ENCODE assay signal across 1 cellular context in the genomic region with DNA sequence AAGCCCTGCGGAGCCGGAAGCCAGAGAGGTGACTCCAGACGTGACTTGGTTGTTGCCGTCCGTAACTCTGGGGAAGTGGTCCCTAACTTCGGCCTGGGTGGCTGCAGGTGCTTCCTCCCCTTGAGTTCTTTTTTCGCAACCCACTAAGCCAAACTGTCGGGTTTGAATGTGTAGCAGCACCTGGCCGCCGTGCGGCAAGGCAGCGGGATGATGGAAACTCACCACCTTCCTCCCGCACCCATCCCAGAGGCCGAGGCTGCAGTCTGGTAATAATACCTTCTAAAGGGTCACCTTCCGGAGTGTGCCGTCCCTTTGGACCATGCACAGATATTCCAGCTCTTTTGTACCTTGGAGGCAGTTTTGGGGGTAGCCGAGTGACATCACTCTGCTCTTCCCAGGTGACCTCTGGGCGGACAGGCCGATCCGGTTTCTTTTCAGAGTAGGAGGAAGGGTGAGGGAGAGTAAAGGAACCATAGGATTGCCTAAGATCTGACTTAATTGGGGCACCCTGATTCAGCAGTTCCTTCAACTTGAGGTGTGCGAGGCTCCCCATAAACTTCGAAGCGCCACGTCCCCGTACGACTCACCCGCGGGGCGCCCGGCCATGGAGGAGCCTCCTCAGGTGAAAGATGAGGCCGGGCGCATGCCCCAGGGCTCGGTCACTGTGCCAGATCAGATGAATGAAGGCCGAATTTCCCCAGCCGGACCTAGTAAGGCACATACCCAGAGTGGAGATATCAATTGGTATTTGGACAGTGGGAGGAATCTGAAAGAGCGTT.
A peak's percentile ranks its signal among the peaks of the same experiment; 100 is the strongest.
TF ChIP-seq lines count a peak whose summit lies in the region.

No MANE protein-coding gene starts in this region.

TF ChIP-seq in H1, 55 proteins besides CTCF, POLR2A, EP300 and RAD21 (continued from another document):
- TF ChIP-seq ZNF274 (IDR thresholded peaks at IDR 0.05; ENCODE audit: borderline replicate concordance, extremely low read depth, low read length) (no peak), MAX (IDR thresholded peaks at IDR 0.05) (peak; percentile 18; the same call in 1 of the 2 replicates), RBBP5 (IDR thresholded peaks at IDR 0.05; ENCODE audit: borderline replicate concordance, low read depth, low read length) (peak; percentile 43; the same call in 1 of the 2 replicates), TEAD4 (IDR thresholded peaks at IDR 0.05; ENCODE audit: low read depth, low read length) (no peak), HDAC6 (IDR thresholded peaks at IDR 0.05; ENCODE audit: low read depth, low read length) (no peak), ASH2L (IDR thresholded peaks at IDR 0.05; ENCODE audit: low read length) (peak; percentile 49), FOSL1 (IDR thresholded peaks at IDR 0.05; ENCODE audit: insufficient read depth, low read depth, low read length) (no peak), KDM5A (IDR thresholded peaks at IDR 0.05; ENCODE audit: low read length) (no peak), SP2 (IDR thresholded peaks at IDR 0.05; ENCODE audit: low read length) (no peak), ATF3 (IDR thresholded peaks at IDR 0.05; ENCODE audit: insufficient read depth, low read depth, low read length) (no peak), SIX5 (IDR thresholded peaks at IDR 0.05; ENCODE audit: low read depth, low read length) (no peak), EZH2 (IDR thresholded peaks at IDR 0.05; ENCODE audit: low read depth, low read length, severe bottlenecking) (no peak), TAF1 (IDR thresholded peaks at IDR 0.05; ENCODE audit: low read depth, low read length) (0 out of 2 replicates have a peak, but pooled peaks have one; percentile 13), SRF (IDR thresholded peaks at IDR 0.05; ENCODE audit: low read depth, low read length) (no peak), CHD2 (IDR thresholded peaks at IDR 0.05; ENCODE audit: low read length) (no peak), SAP30 (IDR thresholded peaks at IDR 0.05; ENCODE audit: insufficient read depth, insufficient replicate concordance, low read length) (no peak), BCL11A (IDR thresholded peaks at IDR 0.05; ENCODE audit: low read depth in 2 of 2, low read length in 2 of 2) (no peak), RFX5 (IDR thresholded peaks at IDR 0.05; ENCODE audit: borderline replicate concordance, low read depth, low read length) (no peak), CEBPB (IDR thresholded peaks at IDR 0.05; ENCODE audit: low read depth, low read length) (no peak), KDM4A (IDR thresholded peaks at IDR 0.05; ENCODE audit: low read depth, low read length, severe bottlenecking) (peak; percentile 36), JUND (IDR thresholded peaks at IDR 0.05; ENCODE audit: low read length) (no peak), HDAC2 (IDR thresholded peaks at IDR 0.05; ENCODE audit: borderline replicate concordance in 1 of 2, low read depth in 2 of 2, low read length in 2 of 2) (no peak), TCF12 (IDR thresholded peaks at IDR 0.05; ENCODE audit: low read depth, low read length) (no peak), NANOG (IDR thresholded peaks at IDR 0.05; ENCODE audit: insufficient read depth, low read depth, low read length, poor library complexity, severe bottlenecking) (no peak), CBX5 (IDR thresholded peaks at IDR 0.05; ENCODE audit: low read depth, low read length) (no peak), KDM1A (IDR thresholded peaks at IDR 0.05; ENCODE audit: borderline replicate concordance, low read length) (no peak), GABPA (IDR thresholded peaks at IDR 0.05; ENCODE audit: borderline replicate concordance, insufficient read depth, low read length) (no peak), SIRT6 (IDR thresholded peaks at IDR 0.05; ENCODE audit: low read length) (no peak), TBP (IDR thresholded peaks at IDR 0.05; ENCODE audit: low read depth, low read length) (no peak), ATF2 (IDR thresholded peaks at IDR 0.05; ENCODE audit: low read length) (no peak), CREB1 (IDR thresholded peaks at IDR 0.05) (no peak), BRCA1 (IDR thresholded peaks at IDR 0.05; ENCODE audit: low read depth, low read length) (no peak), SIN3A (conservative IDR thresholded peaks at IDR 0.05 in 1 of 2, IDR thresholded peaks at IDR 0.05 in 1 of 2; ENCODE audit: low read depth in 1 of 2, low read length in 2 of 2) (0 out of 4 replicates have a peak, but pooled peaks of 1 of the 2 experiments have one; percentile 41)
- TF ChIP-seq, protein P1, sequence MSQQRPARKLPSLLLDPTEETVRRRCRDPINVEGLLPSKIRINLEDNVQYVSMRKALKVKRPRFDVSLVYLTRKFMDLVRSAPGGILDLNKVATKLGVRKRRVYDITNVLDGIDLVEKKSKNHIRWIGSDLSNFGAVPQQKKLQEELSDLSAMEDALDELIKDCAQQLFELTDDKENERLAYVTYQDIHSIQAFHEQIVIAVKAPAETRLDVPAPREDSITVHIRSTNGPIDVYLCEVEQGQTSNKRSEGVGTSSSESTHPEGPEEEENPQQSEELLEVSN (IDR thresholded peaks at IDR 0.05) = no peak
